In the genomic region with DNA sequence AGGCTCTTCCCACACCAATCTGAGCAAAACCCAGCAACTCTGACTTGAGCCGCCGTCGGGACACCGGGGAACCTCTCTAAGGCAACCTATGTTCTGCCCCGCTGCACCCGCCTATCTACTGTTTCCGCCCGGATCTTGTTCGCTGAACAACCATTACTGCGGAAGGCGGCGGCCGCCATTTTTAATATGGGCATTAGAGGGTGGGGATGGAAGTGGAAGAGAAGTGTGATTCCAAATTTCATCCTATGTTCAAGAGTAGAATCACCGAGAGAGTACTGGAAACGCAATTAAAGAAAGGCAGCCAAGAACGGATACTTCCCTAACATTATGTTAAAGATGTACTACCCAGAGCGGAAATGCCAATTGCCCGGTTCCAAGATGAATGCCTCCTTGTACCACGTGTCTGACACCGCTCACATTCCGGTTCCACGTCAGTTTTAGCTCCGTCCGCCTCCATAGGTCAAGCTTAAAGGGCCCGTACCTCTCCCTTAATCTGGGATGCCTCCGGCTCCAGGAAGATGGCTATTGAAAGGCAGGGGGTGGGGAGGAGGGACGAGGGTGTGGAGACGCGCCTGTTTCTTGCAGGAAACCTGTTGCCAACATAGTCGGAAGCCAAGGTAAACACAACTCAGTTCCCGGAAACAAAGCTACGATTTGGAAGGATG, we compare ENCODE assay signal across 8 cellular contexts. TPM values are rescaled to one million over a fixed set of nuclear protein-coding genes. Genes with fewer than 3 reads are reported as not detected.
DNase-seq lines count a peak whose midpoint lies in the region; ATAC-seq and TF ChIP-seq lines count a peak whose summit lies in the region.

TSS of gene DPAGT1 (minus strand) at position 95 of the 665 bp plus-strand sequence. CDS start 198 bp downstream, outside the sequence.

- H2BK12ac ChIP-seq in H9 (ENCODE audit: insufficient read length, low read depth, low read length) = no peak within 1 kb of the TSS

- peaks cover 25% of the 10 kb centered on the region for H3K36me3 ChIP-seq in MG63

- H3K56ac ChIP-seq in H9 (ENCODE audit: insufficient read length, low read depth, low read length) = no peak within 1 kb of the TSS

- H2BK120ac ChIP-seq in H9 (ENCODE audit: low read depth, low read length, poor library complexity, severe bottlenecking) = no peak within 1 kb of the TSS

- H2BK5ac ChIP-seq in H9 (ENCODE audit: insufficient read length, low read length) = peak within 1 kb of the TSS; percentile 27

- H3K4ac ChIP-seq in H9 (ENCODE audit: low read depth, low read length) = no peak within 1 kb of the TSS; the same call in 1 of the 2 replicates

- no peak within 1 kb of the TSS for H3T11ph ChIP-seq in H9 (ENCODE audit: low read length)

- peak within 1 kb of the TSS; percentile 96 for H2AFZ ChIP-seq in H9 (ENCODE audit: low read length)

- H4K20me1 ChIP-seq in H9 (ENCODE audit: control insufficient read depth, insufficient read depth, insufficient read length) = no peaks in the 10 kb centered on the region

- H2BK20ac ChIP-seq in H9 (ENCODE audit: low read depth, low read length, poor library complexity, severe bottlenecking) = no peak within 1 kb of the TSS

- H2AK5ac ChIP-seq in H9 (ENCODE audit: insufficient read length, low read length) = no peak within 1 kb of the TSS

- H3K27me3 Mint-ChIP-seq in H9 (ENCODE audit: low read depth) = peaks cover 3% of the 10 kb centered on the region; the same call in 1 of the 2 replicates
- peaks cover 2% of the 10 kb centered on the region for H3K27me3 Mint-ChIP-seq in nephron progenitor cell (ENCODE audit: low read depth, poor library complexity)
- H3K27me3 Mint-ChIP-seq in stimulated activated naive CD8-positive, alpha-beta T cell treated with anti-CD3 and anti-CD28 coated beads, Interleukin-15, amount 100 ng/mL, for 72 hours = no peaks in the 10 kb centered on the region

- peaks cover 19% of the 10 kb centered on the region for H3K23me2 ChIP-seq in H9 (ENCODE audit: insufficient read length, low read depth, low read length, poor library complexity, severe bottlenecking)

- no peaks in the 10 kb centered on the region for H3K79me1 ChIP-seq in H9 (ENCODE audit: insufficient read depth, low read depth, low read length, poor library complexity, severe bottlenecking)

- H3K9me3 ChIP-seq in H9 (ENCODE audit: control insufficient read depth, low read depth, low read length) (no peaks in the 10 kb centered on the region), MG63 (no peaks in the 10 kb centered on the region)

- H3K9me3 Mint-ChIP-seq in H9 (no peaks in the 10 kb centered on the region; a peak in 1 of 5 replicates), nephron progenitor cell (no peaks in the 10 kb centered on the region)
- H3K9me3 Mint-ChIP-seq in stimulated activated naive CD8-positive, alpha-beta T cell treated with anti-CD3 and anti-CD28 coated beads, Interleukin-15, amount 100 ng/mL, for 72 hours = no peaks in the 10 kb centered on the region

- DNase-seq in EL (peak; percentile 98), H9 (peak; percentile 97), MG63 (peak; percentile 97), SIG-M5 (lab: John Stamatoyannopoulos, UW) (peak; percentile 69), fibroblast of villous mesenchyme (ENCODE audit: low read depth) (peak; percentile 97), nephron progenitor cell (peak; percentile 81)
- DNase-seq in activated effector memory CD4-positive, alpha-beta T cell treated with anti-CD3 and anti-CD28 coated beads, Interleukin-2, amount 50 U/mL, for 16 hours = peak; percentile 94
- peak; percentile 85 to 86 for DNase-seq in stimulated activated naive CD8-positive, alpha-beta T cell treated with anti-CD3 and anti-CD28 coated beads, Interleukin-15, amount 100 ng/mL, for 72 hours

- H4K8ac ChIP-seq in H9 (replicated peaks; ENCODE audit: insufficient read length, low read depth, low read length) = no peak within 1 kb of the TSS

- H3K4me3 ChIP-seq in MG63 (peak within 1 kb of the TSS; percentile 97), fibroblast of villous mesenchyme (ENCODE audit: low read depth, low read length) (peak within 1 kb of the TSS; percentile 89)

- peaks cover 2% of the 10 kb centered on the region; the same call in 1 of the 2 replicates for H3K4me1 ChIP-seq in H9 (ENCODE audit: insufficient read depth, low read length)

- H3K27ac Mint-ChIP-seq in H9 (peak within 1 kb of the TSS; percentile 99 to 100 (median 100)), nephron progenitor cell (peak within 1 kb of the TSS; percentile 98)
- H3K27ac Mint-ChIP-seq in stimulated activated naive CD8-positive, alpha-beta T cell treated with anti-CD3 and anti-CD28 coated beads, Interleukin-15, amount 100 ng/mL, for 72 hours = peak within 1 kb of the TSS; percentile 98 to 99

- peak within 1 kb of the TSS; percentile 97 for H3K18ac ChIP-seq in H9 (ENCODE audit: insufficient read length, low read depth, low read length)

- no peak; the same call in 2 of the 3 replicates for TF ChIP-seq CTCF in H9 (conservative IDR thresholded peaks at IDR 0.05)
- TF ChIP-seq CTCF in fibroblast of villous mesenchyme (IDR thresholded peaks at IDR 0.05; ENCODE audit: insufficient read depth, low read depth, low read length) = no peak
- no peak for TF ChIP-seq CTCF in nephron progenitor cell (IDR thresholded peaks at IDR 0.05)

- peak within 1 kb of the TSS; percentile 81 for H3K27ac ChIP-seq in H9 (ENCODE audit: insufficient read length, low read depth, low read length)

- peak within 1 kb of the TSS; percentile 91 for H3K4me2 ChIP-seq in H9 (ENCODE audit: insufficient read depth, insufficient read length, low read length)

- H3K4me3 Mint-ChIP-seq in H9 (peak within 1 kb of the TSS; percentile 85 to 91), nephron progenitor cell (peak within 1 kb of the TSS; percentile 92)
- H3K4me3 Mint-ChIP-seq in stimulated activated naive CD8-positive, alpha-beta T cell treated with anti-CD3 and anti-CD28 coated beads, Interleukin-15, amount 100 ng/mL, for 72 hours = peak within 1 kb of the TSS; percentile 71 to 84

- H3K27me3 ChIP-seq in H9 (ENCODE audit: insufficient read depth, low read length) (no peaks in the 10 kb centered on the region), MG63 (no peaks in the 10 kb centered on the region)

- H3K9ac ChIP-seq in H9 (ENCODE audit: extremely low read depth, insufficient read length, low read length) = peak within 1 kb of the TSS; percentile 89

- H4K91ac ChIP-seq in H9 (ENCODE audit: insufficient read length, low read depth, low read length) = no peak within 1 kb of the TSS

- peak within 1 kb of the TSS; percentile 88; the same call in 1 of the 2 replicates for H3K14ac ChIP-seq in H9 (ENCODE audit: insufficient read depth, low read length)

- peak within 1 kb of the TSS; percentile 25 for H4K5ac ChIP-seq in H9 (ENCODE audit: insufficient read length, low read depth, low read length)

- H3K79me2 ChIP-seq in H9 (ENCODE audit: insufficient read depth, low read length) = no peaks in the 10 kb centered on the region; the same call in 1 of the 2 replicates

- no peak within 1 kb of the TSS for H3K23ac ChIP-seq in H9 (ENCODE audit: insufficient read length, low read depth, low read length)

- H3K36me3 Mint-ChIP-seq in H9 (ENCODE audit: insufficient read depth in 1 of 3, low read depth in 3 of 3) (peaks cover 20 to 26% (median 23%) of the 10 kb centered on the region in 3 experiments; a peak in 6 of 7 replicates), nephron progenitor cell (ENCODE audit: low read depth) (peaks cover 22% of the 10 kb centered on the region)

- H2BK15ac ChIP-seq in H9 (ENCODE audit: low read depth, low read length) = no peak within 1 kb of the TSS

- H3K4me1 Mint-ChIP-seq in H9 (peaks cover 25 to 28% of the 10 kb centered on the region in 2 experiments), nephron progenitor cell (peaks cover 71% of the 10 kb centered on the region)
- H3K4me1 Mint-ChIP-seq in stimulated activated naive CD8-positive, alpha-beta T cell treated with anti-CD3 and anti-CD28 coated beads, Interleukin-15, amount 100 ng/mL, for 72 hours = peaks cover 46% of the 10 kb centered on the region

- WGBS in H9 (ENCODE audit: extremely low coverage, insufficient read length, low lambda C conversion rate) = no CpG with 5 or more reads among the region's 32 CpGs

- ATAC-seq in stimulated activated naive CD8-positive, alpha-beta T cell treated with anti-CD3 and anti-CD28 coated beads, Interleukin-15, amount 100 ng/mL, for 72 hours = peak; percentile 90

RNA-seq across cellular contexts. Expression of gene DPAGT1, which starts in this region (rescaled TPM):
- total RNA-seq in H9 (2021) = 43.6 and 44.5 TPM in 2 replicates
- 7.9 and 18.4 TPM in 2 replicates for total RNA-seq in MG63 (2014; rRNA removed; shearing (Covaris generic); ENCODE audit: low replicate concordance)
- 21.3 and 29.4 TPM in 2 replicates for total RNA-seq in fibroblast of villous mesenchyme

Comparison
In these comparisons a context has a peak if more than half of its experiments do, and no peak if none do; other contexts are left out.
1. Peak in every context shown above with its lines: DNase-seq, ATAC-seq, H3K4me3 ChIP-seq and H3K27ac ChIP-seq.